In the genomic region with DNA sequence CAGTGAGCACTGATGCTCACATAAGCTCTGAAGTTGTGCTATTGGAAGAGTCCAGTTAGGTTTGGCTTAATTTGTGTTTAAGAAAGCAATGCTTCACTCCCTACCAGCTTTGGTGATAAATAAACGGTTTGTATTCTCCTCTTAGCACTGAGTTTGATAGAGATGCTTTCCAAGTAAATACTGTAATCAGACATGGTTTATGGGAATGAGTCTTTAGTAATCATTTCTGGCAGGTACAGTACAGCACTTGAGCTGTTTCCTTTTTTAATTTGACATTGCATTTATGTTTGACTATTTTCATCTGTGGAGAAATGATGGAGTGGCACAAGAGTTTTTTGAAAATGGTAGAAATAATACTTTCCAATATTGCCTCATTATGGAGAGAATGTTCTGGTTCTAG, we compare ENCODE assay signal across 34 cellular contexts.
"Had no signal": no experiment of that assay in that cellular context is flagged by ENCODE, and none has a peak within 500 bp of the region (broad histone marks: within the 10 kb centered on the region; RNA-seq: fewer than 3 reads in every experiment).

No MANE protein-coding gene starts in this region.

- H3K9ac ChIP-seq: KMS-11 had no signal

- H3K4me2 ChIP-seq: KMS-11 had no signal

- H3K9me3 ChIP-seq: MG63 had no signal

- DNase-seq: Karpas-422, Kasumi-1, MG63, MM.1S, MV-4-11, NCI-H1048, NCI-H1092, NCI-H1092 treated with DMSO at 0.1 percent for 48 hours, NCI-H1105, NCI-H1105 treated with DMSO at 0.1 percent for 48 hours, NCI-H1417, NCI-H1417 treated with DMSO at 0.1 percent for 48 hours, NCI-H1436, NCI-H1436 treated with DMSO at 0.1 percent for 48 hours, NCI-H146, NCI-H1694, NCI-H1694 treated with DMSO at 0.1 percent for 48 hours, NCI-H187, NCI-H187 treated with DMSO at 0.1 percent for 48 hours, NCI-H1930, NCI-H2029, NCI-H2029 treated with DMSO at 0.1 percent for 48 hours, NCI-H2081, NCI-H2081 treated with DMSO at 0.1 percent for 48 hours, NCI-H2107, NCI-H2171, NCI-H2171 treated with DMSO at 0.1 percent for 48 hours, NCI-H2227 treated with DMSO at 0.1 percent for 48 hours, NCI-H226, NCI-H345, NCI-H446, NCI-H446 treated with DMSO at 0.1 percent for 48 hours, NCI-H510A had no signal

- H3K36me3 ChIP-seq: MG63 had no signal

- H3K27me3 ChIP-seq: MG63 had no signal

- H3K4me3 ChIP-seq: MG63 had no signal

- H3K27ac ChIP-seq: KMS-11 had no signal
